ENCODE assay signal across 27 cellular contexts in the genomic region with DNA sequence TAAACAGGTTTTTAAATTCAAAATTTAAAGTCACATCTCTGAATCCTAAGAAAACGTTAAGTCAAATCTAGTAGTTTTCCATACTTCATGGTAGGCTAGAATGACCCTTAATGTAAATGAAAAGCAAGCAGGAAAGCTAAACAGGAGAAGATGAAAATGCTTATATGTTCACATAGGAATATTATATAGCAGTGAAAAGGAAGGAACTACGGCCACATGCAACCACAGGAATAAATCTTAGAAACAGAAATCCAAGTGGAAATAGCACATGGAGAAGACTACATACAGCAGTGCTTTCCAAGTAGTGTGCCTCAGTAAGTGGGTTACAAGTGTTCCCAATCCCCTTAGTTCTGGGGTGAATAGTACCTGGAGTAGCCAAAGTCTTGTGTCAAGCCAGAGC.
DNase-seq lines count a peak whose midpoint lies in the region; ATAC-seq, FAIRE-seq and TF ChIP-seq lines count a peak whose summit lies in the region.
"Had no signal": no experiment of that assay in that cellular context is flagged by ENCODE, and none has a peak within 500 bp of the region (broad histone marks: within the 10 kb centered on the region; RNA-seq: fewer than 3 reads in every experiment).

No MANE protein-coding gene starts in this region.

- no peak overlapping the region for H3K18ac ChIP-seq in H1 (ENCODE audit: extremely low read depth, low read length)

- no peak overlapping the region for H4K8ac ChIP-seq in H1 (ENCODE audit: extremely low read depth, insufficient read depth, low read length)

- no peaks in the 10 kb centered on the region for H3K23me2 ChIP-seq in H1 (ENCODE audit: low read depth, low read length)

- TF ChIP-seq RAD21 in H1 (IDR thresholded peaks at IDR 0.05 in 1 of 2, conservative IDR thresholded peaks at IDR 0.05 in 1 of 2; ENCODE audit: low read depth in 2 of 2, low read length in 2 of 2), result no peak

- H4K91ac ChIP-seq in H1 (replicated peaks; ENCODE audit: insufficient read length, low read length), result no peak overlapping the region

- TF ChIP-seq POLR2A in H1 (IDR thresholded peaks at IDR 0.05; ENCODE audit: control extremely low read depth in 1 of 2, low read depth in 2 of 2, low read length in 2 of 2), result no peak

- FAIRE-seq in H1 (lab: Jason Lieb, UNC), result no peak
- FAIRE-seq: A204.1, GM12878, GM12892, GM18507 had no signal

- H3K9me3 ChIP-seq in PC-3 (ENCODE audit: low read length) (no peaks in the 10 kb centered on the region), H1 (ENCODE audit: insufficient read depth in 2 of 2, low read depth in 1 of 2, low read length in 1 of 2) (peaks cover 3% of the 10 kb centered on the region in 2 experiments; a peak in 2 of 4 replicates)
- H3K9me3 ChIP-seq: BE2C had no signal

- intact Hi-C loops in PC-3 (cut with micrococcal nuclease), result loop anchor here (10.0 kb wide), 2 partner anchors 230 to 430 kb away; no protein-coding TSS in a partner anchor

- H2BK12ac ChIP-seq in H1 (ENCODE audit: low read depth, low read length), result no peak overlapping the region

- H3K79me2 ChIP-seq in PC-3 (ENCODE audit: low read length) (no peaks in the 10 kb centered on the region), H1 (ENCODE audit: control insufficient read depth in 1 of 2, insufficient read depth in 2 of 2, low read length in 2 of 2) (no peaks in the 10 kb centered on the region)

- H2AK5ac ChIP-seq in H1 (ENCODE audit: low read depth, low read length), result no peak overlapping the region

- H3K9me2 ChIP-seq in PC-3 (replicated peaks; ENCODE audit: low read length), result no peaks in the 10 kb centered on the region

- no peak overlapping the region for H4K5ac ChIP-seq in H1 (ENCODE audit: insufficient read length, low read depth, low read length)

- no peak for TF ChIP-seq CTCF in 22Rv1 (IDR thresholded peaks at IDR 0.05)
- TF ChIP-seq CTCF in PC-3 (conservative IDR thresholded peaks at IDR 0.05; ENCODE audit: low read depth, low read length), result no peak
- TF ChIP-seq CTCF in VCaP (conservative IDR thresholded peaks at IDR 0.05), result no peak
- no peak for TF ChIP-seq CTCF in H1 (IDR thresholded peaks at IDR 0.05; ENCODE audit: control extremely low read depth in 1 of 3, insufficient read depth in 1 of 3, low read depth in 1 of 3, low read length in 3 of 3)

- H3K4me1 ChIP-seq in PC-3 (ENCODE audit: insufficient read depth, low read length) (peaks cover 14% of the 10 kb centered on the region), H1 (replicated peaks in 1 of 4; ENCODE audit: control insufficient read depth in 3 of 4, insufficient read depth in 4 of 4, low read length in 3 of 4) (0 out of 7 replicates have a peak, but pooled peaks cover 0 to 2% (median 0%) of the 10 kb centered on the region in 4 experiments)
- H3K4me1 ChIP-seq: BE2C, BLaER1 had no signal

- H3K4ac ChIP-seq in H1 (replicated peaks; ENCODE audit: insufficient read length, low read depth, low read length), result no peak overlapping the region

- H4K20me1 ChIP-seq in PC-3 (ENCODE audit: low read length) (no peaks in the 10 kb centered on the region), H1 (replicated peaks in 1 of 2; ENCODE audit: control insufficient read depth in 1 of 2, insufficient read depth in 2 of 2, low read length in 2 of 2) (no peaks in the 10 kb centered on the region)
- H4K20me1 ChIP-seq: BLaER1 had no signal

- CTCF ChIA-PET in PC-3 (lab: Charles Lee) (no interaction called here), H1 (lab: Charles Lee; ENCODE audit: partially characterized antibody) (no interaction called here)

- H3K27ac ChIP-seq in 22Rv1 (peak overlapping the region; percentile 64), PC-3 (ENCODE audit: low read length) (peak overlapping the region; percentile 67), VCaP (peak overlapping the region; percentile 93), H1 (ENCODE audit: low read depth, low read length) (no peak overlapping the region)
- H3K27ac ChIP-seq: BLaER1 had no signal

- POLR2A ChIA-PET in PC-3 (lab: Charles Lee; ENCODE audit: unreplicated experiment) (no interaction called here), H1 (lab: Charles Lee; ENCODE audit: partially characterized antibody) (no interaction called here)

- H3K4me3 ChIP-seq in PC-3 (ENCODE audit: low read length) (no peak overlapping the region), H1 (ENCODE audit: extremely low read depth in 1 of 4, insufficient read depth in 2 of 4, low read depth in 3 of 4, low read length in 4 of 4) (no peak overlapping the region)
- H3K4me3 ChIP-seq: BLaER1, GM12878 had no signal

- BruUV-seq in PC-3 (replicated peaks; lab: Mats Ljungman, UMichigan), result no TSS peak

- no peaks in the 10 kb centered on the region for H3F3A ChIP-seq in PC-3 (ENCODE audit: low read length, unreplicated experiment)

- H2AFZ ChIP-seq in PC-3 (ENCODE audit: low read length) (no peak overlapping the region), H1 (ENCODE audit: low read length) (no peak overlapping the region)

- no peak overlapping the region for H3K23ac ChIP-seq in H1 (ENCODE audit: insufficient read length)

- no peak overlapping the region for H2BK15ac ChIP-seq in H1 (ENCODE audit: low read length)

- H3K27me3 ChIP-seq in PC-3 (ENCODE audit: low read length), result no peaks in the 10 kb centered on the region
- no peaks in the 10 kb centered on the region for H3K27me3 ChIP-seq in H1 (replicated peaks in 1 of 4; ENCODE audit: control insufficient read depth in 3 of 4, extremely low read depth in 1 of 4, insufficient read depth in 3 of 4, low read length in 3 of 4)
- H3K27me3 ChIP-seq: BE2C, BLaER1 had no signal

- no peaks in the 10 kb centered on the region for H3K79me1 ChIP-seq in H1 (ENCODE audit: low read depth, low read length)

- no peak overlapping the region for H2BK5ac ChIP-seq in H1 (ENCODE audit: low read depth, low read length)

- WGBS in H1 (ENCODE audit: extremely low coverage in 1 of 2, insufficient coverage in 1 of 2, insufficient read length in 1 of 2, insufficient replicate concordance in 2 of 2, low coverage in 1 of 2, low lambda C conversion rate in 2 of 2, missing lambda C conversion rate in 1 of 2), 2 experiments, result 89% methylated on average over 2 of the region's 2 CpGs; no CpG with 5 or more reads in 1 of the 2 experiments

- no peak overlapping the region for H2BK20ac ChIP-seq in H1 (ENCODE audit: low read length)

- H3K9ac ChIP-seq in PC-3 (ENCODE audit: low read length) (no peak overlapping the region), H1 (replicated peaks in 1 of 4; ENCODE audit: extremely low read depth in 1 of 4, low read depth in 3 of 4, low read length in 3 of 4) (no peak overlapping the region)
- H3K9ac ChIP-seq: BLaER1 had no signal

- H3K4me2 ChIP-seq in PC-3 (ENCODE audit: low read length) (no peak overlapping the region), H1 (ENCODE audit: insufficient read depth in 1 of 2, low read depth in 2 of 2, low read length in 2 of 2) (no peak overlapping the region)
- H3K4me2 ChIP-seq: BLaER1 had no signal

- no peak for ATAC-seq in PC-3
- no peak for ATAC-seq in GM21515 (IDR thresholded peaks at IDR 0.05; ENCODE audit: unreplicated experiment)
- ATAC-seq in HG02759 (IDR thresholded peaks at IDR 0.05; ENCODE audit: unreplicated experiment), result no peak
- ATAC-seq: GM12878 had no signal

- no peak overlapping the region for H2BK120ac ChIP-seq in H1 (replicated peaks; ENCODE audit: low read depth, low read length)

- no peak overlapping the region for H3K14ac ChIP-seq in H1 (ENCODE audit: insufficient read length)

- H3K36me3 ChIP-seq in PC-3 (ENCODE audit: low read depth, low read length) (no peaks in the 10 kb centered on the region), H1 (ENCODE audit: control insufficient read depth in 2 of 4, insufficient read depth in 4 of 4, low read length in 3 of 4) (no peaks in the 10 kb centered on the region)
- H3K36me3 ChIP-seq: BE2C, BLaER1 had no signal

- TF ChIP-seq EP300 in H1 (IDR thresholded peaks at IDR 0.05; ENCODE audit: borderline replicate concordance in 1 of 2, low read depth in 2 of 2, low read length in 2 of 2), result no peak

- DNase-seq in PC-3 (no peak), H1 (ENCODE audit: low read depth in 1 of 2, low spot score in 2 of 2) (no peak), NK-92 (lab: John Stamatoyannopoulos, UW; ENCODE audit: unreplicated experiment) (no peak)
- DNase-seq: 8988T; ACHN; BE2C; C1 segment of cervical spinal cord; CD4-positive, alpha-beta memory T cell; CD4-positive, CD25-positive, alpha-beta regulatory T cell; CD8-positive, alpha-beta memory T cell; COR-L47; DMS 273 treated with DMSO at 0.1 percent for 48 hours; DMS153; DMS53; DMS79; DND-41; EL; GDM1 had no signal

- no peak overlapping the region for H3K56ac ChIP-seq in H1 (replicated peaks; ENCODE audit: insufficient read length, low read depth, low read length)

TF ChIP-seq in H1, 55 proteins besides CTCF, POLR2A, EP300 and RAD21:
- TF ChIP-seq TEAD4 (IDR thresholded peaks at IDR 0.05; ENCODE audit: low read depth, low read length), result no peak
- 0 out of 2 replicates have a peak, but pooled peaks have one; percentile 32 for TF ChIP-seq KDM1A (IDR thresholded peaks at IDR 0.05; ENCODE audit: borderline replicate concordance, low read length)
